In genomic region chr1:93876284-93876683, GRCh38 we compare ENCODE assay signal across 10 cellular contexts. TPM values are rescaled to one million over a fixed set of nuclear protein-coding genes. Genes with fewer than 3 reads are reported as not detected.
DNase-seq lines count a peak whose midpoint lies in the region; ATAC-seq and TF ChIP-seq lines count a peak whose summit lies in the region.
"Had no signal": no experiment of that assay in that cellular context is flagged by ENCODE, and none has a peak within 500 bp of the region (broad histone marks: within the 10 kb centered on the region; RNA-seq: fewer than 3 reads in every experiment).

No MANE protein-coding gene starts in this region.

- H3K4me3 Mint-ChIP-seq in stimulated activated naive CD8-positive, alpha-beta T cell treated with anti-CD3 and anti-CD28 coated beads, Interleukin-15, Interleukin-2, amounts not matched to agents 100 ng/mL and 50 ng/mL, for 24 hours: peak overlapping the region; percentile 95
- H3K4me3 Mint-ChIP-seq in activated CD4-positive, alpha-beta memory T cell treated with anti-CD3 and anti-CD28 coated beads for 36 hours: peak overlapping the region; percentile 53
- H3K4me3 Mint-ChIP-seq in glutamatergic neuron (ENCODE audit: unreplicated experiment): peak overlapping the region; percentile 35

- H3K27ac Mint-ChIP-seq in stimulated activated naive CD8-positive, alpha-beta T cell treated with anti-CD3 and anti-CD28 coated beads, Interleukin-15, Interleukin-2, amounts not matched to agents 100 ng/mL and 50 ng/mL, for 24 hours: peak overlapping the region; percentile 98
- peak overlapping the region; percentile 64 for H3K27ac Mint-ChIP-seq in activated CD4-positive, alpha-beta memory T cell treated with anti-CD3 and anti-CD28 coated beads for 36 hours
- H3K27ac Mint-ChIP-seq in glutamatergic neuron (ENCODE audit: unreplicated experiment): no peak overlapping the region

- ATAC-seq in stimulated activated naive CD8-positive, alpha-beta T cell treated with anti-CD3 and anti-CD28 coated beads, Interleukin-15, Interleukin-2, amounts not matched to agents 100 U/mL and 50 U/mL, for 24 hours: no peak
- no peak for ATAC-seq in GM18861 (IDR thresholded peaks at IDR 0.05; ENCODE audit: unreplicated experiment)

- peaks cover 54% of the 10 kb centered on the region for H3K4me1 Mint-ChIP-seq in stimulated activated naive CD8-positive, alpha-beta T cell treated with anti-CD3 and anti-CD28 coated beads, Interleukin-15, Interleukin-2, amounts not matched to agents 100 ng/mL and 50 ng/mL, for 24 hours (ENCODE audit: low read depth)
- peaks cover 42% of the 10 kb centered on the region for H3K4me1 Mint-ChIP-seq in activated CD4-positive, alpha-beta memory T cell treated with anti-CD3 and anti-CD28 coated beads for 36 hours (ENCODE audit: low read depth)
- H3K4me1 Mint-ChIP-seq in glutamatergic neuron (ENCODE audit: low read depth, unreplicated experiment): peaks cover 9% of the 10 kb centered on the region

- no peaks in the 10 kb centered on the region for H3K27me3 Mint-ChIP-seq in stimulated activated naive CD8-positive, alpha-beta T cell treated with anti-CD3 and anti-CD28 coated beads, Interleukin-15, Interleukin-2, amounts not matched to agents 100 ng/mL and 50 ng/mL, for 24 hours
- H3K27me3 Mint-ChIP-seq in activated CD4-positive, alpha-beta memory T cell treated with anti-CD3 and anti-CD28 coated beads for 36 hours: no peaks in the 10 kb centered on the region
- no peaks in the 10 kb centered on the region for H3K27me3 Mint-ChIP-seq in glutamatergic neuron (ENCODE audit: unreplicated experiment)

- TF ChIP-seq CTCF in glutamatergic neuron (IDR thresholded peaks at IDR 0.05; ENCODE audit: partially characterized antibody, unreplicated experiment) (no peak), GM10248 (IDR thresholded peaks at IDR 0.05; ENCODE audit: control extremely low read depth, extremely low read depth, low read depth, missing control alignments) (no peak)

- POLR2A ChIA-PET in activated CD4-positive, alpha-beta memory T cell treated with anti-CD3 and anti-CD28 coated beads for 36 hours (lab: Charles Lee): no interaction called here
- POLR2A ChIA-PET in GM10248 (lab: Yijun Ruan, JAX): no interaction called here

- CTCF ChIA-PET in activated CD4-positive, alpha-beta memory T cell treated with anti-CD3 and anti-CD28 coated beads for 36 hours (lab: Charles Lee): no interaction called here
- CTCF ChIA-PET in GM10248 (lab: Yijun Ruan, JAX): no interaction called here

- no peak for DNase-seq in stimulated activated naive CD8-positive, alpha-beta T cell treated with anti-CD3 and anti-CD28 coated beads, Interleukin-15, Interleukin-2, amounts not matched to agents 100 U/mL and 50 U/mL, for 24 hours
- DNase-seq in activated CD4-positive, alpha-beta memory T cell treated with anti-CD3 and anti-CD28 coated beads for 36 hours: no peak
- DNase-seq in glutamatergic neuron: no peak
- DNase-seq in GM03348 (ENCODE audit: low spot score): no peak
- DNase-seq in GM10248 (ENCODE audit: extremely low spot score): no peak
- DNase-seq in NCI-H345 treated with DMSO at 0.1 percent for 48 hours (lab: John Stamatoyannopoulos, UW; ENCODE audit: unreplicated experiment): no peak
- DNase-seq: islet precursor cell, NCI-H446 treated with DMSO at 0.1 percent for 48 hours had no signal

- intact Hi-C loops in activated CD4-positive, alpha-beta memory T cell treated with anti-CD3 and anti-CD28 coated beads for 36 hours (cut with micrococcal nuclease): loop anchor here (5.0 to 10.0 kb wide), 2 partner anchors 691 to 1044 kb away; partner anchors contain the start of genes CCDC18, RPL5 and TMED5

- H3K36me3 Mint-ChIP-seq in stimulated activated naive CD8-positive, alpha-beta T cell treated with anti-CD3 and anti-CD28 coated beads, Interleukin-15, Interleukin-2, amounts not matched to agents 100 ng/mL and 50 ng/mL, for 24 hours (ENCODE audit: low read depth): peaks cover 65% of the 10 kb centered on the region
- peaks cover 53% of the 10 kb centered on the region for H3K36me3 Mint-ChIP-seq in activated CD4-positive, alpha-beta memory T cell treated with anti-CD3 and anti-CD28 coated beads for 36 hours
- no peaks in the 10 kb centered on the region for H3K36me3 Mint-ChIP-seq in glutamatergic neuron (ENCODE audit: unreplicated experiment)

- H3K9me3 Mint-ChIP-seq in stimulated activated naive CD8-positive, alpha-beta T cell treated with anti-CD3 and anti-CD28 coated beads, Interleukin-15, Interleukin-2, amounts not matched to agents 100 ng/mL and 50 ng/mL, for 24 hours: no peaks in the 10 kb centered on the region
- no peaks in the 10 kb centered on the region for H3K9me3 Mint-ChIP-seq in activated CD4-positive, alpha-beta memory T cell treated with anti-CD3 and anti-CD28 coated beads for 36 hours
- peaks cover 3% of the 10 kb centered on the region for H3K9me3 Mint-ChIP-seq in glutamatergic neuron (ENCODE audit: unreplicated experiment)

RNA-seq across cellular contexts. Expression of gene DNTTIP2, which starts 2.7 kb away (rescaled TPM):
- 10 to 100 TPM; 84.4 to 91.1 TPM for total RNA-seq in activated CD4-positive, alpha-beta memory T cell treated with anti-CD3 and anti-CD28 coated beads for 36 hours
- 54.0 TPM for total RNA-seq in glutamatergic neuron (ENCODE audit: unreplicated experiment)

RNA-seq across cellular contexts. Expression of gene GCLM, which starts 32.9 kb away (rescaled TPM):
- total RNA-seq in activated CD4-positive, alpha-beta memory T cell treated with anti-CD3 and anti-CD28 coated beads for 36 hours: 10 to 100 TPM; 21.7 to 26.5 TPM
- total RNA-seq in glutamatergic neuron (ENCODE audit: unreplicated experiment): 14.9 TPM

Comparison
In these comparisons a context has a peak if more than half of its experiments do, and no peak if none do; other contexts are left out.
1. H3K4me3 Mint-ChIP-seq: peak in every context shown above with its lines; median percentile 95 in stimulated activated naive CD8-positive, alpha-beta T cell treated with anti-CD3 and anti-CD28 coated beads, Interleukin-15, Interleukin-2, amounts not matched to agents 100 ng/mL and 50 ng/mL, for 24 hours; 53 in activated CD4-positive, alpha-beta memory T cell treated with anti-CD3 and anti-CD28 coated beads for 36 hours; 35 in glutamatergic neuron.